ENCODE assay signal across 1 cellular context in genomic region chr12:49609875-49610154, GRCh38.
TF ChIP-seq lines count a peak whose summit lies in the region.

No MANE protein-coding gene starts in this region.

TF ChIP-seq in GM12878, 131 proteins besides CTCF, POLR2A, EP300 and RAD21:
- TF ChIP-seq RFX5 (IDR thresholded peaks at IDR 0.05; ENCODE audit: low read depth, low read length) (no peak), ZNF274 (IDR thresholded peaks at IDR 0.05; ENCODE audit: insufficient read depth, insufficient read length) (no peak), ZBTB11 (CRISPR knock-in tag; IDR thresholded peaks at IDR 0.05) (no peak), SMAD1 (IDR thresholded peaks at IDR 0.05; ENCODE audit: low read depth, partially characterized antibody) (no peak), NFIC (IDR thresholded peaks at IDR 0.05; ENCODE audit: low read depth, low read length) (no peak), KLF5 (IDR thresholded peaks at IDR 0.05; ENCODE audit: partially characterized antibody) (no peak), RUNX3 (IDR thresholded peaks at IDR 0.05; ENCODE audit: low read length) (no peak), HSF1 (IDR thresholded peaks at IDR 0.05; ENCODE audit: low read depth, low read length) (no peak), ZNF592 (IDR thresholded peaks at IDR 0.05) (no peak), ZSCAN29 (IDR thresholded peaks at IDR 0.05) (no peak), ZBTB40 (IDR thresholded peaks at IDR 0.05; ENCODE audit: borderline replicate concordance) (no peak), PAX5 (IDR thresholded peaks at IDR 0.05; ENCODE audit: borderline replicate concordance, low read depth, low read length) (no peak), BACH1 (IDR thresholded peaks at IDR 0.05; ENCODE audit: borderline replicate concordance) (no peak), BMI1 (IDR thresholded peaks at IDR 0.05; ENCODE audit: borderline replicate concordance) (no peak), DPF2 (IDR thresholded peaks at IDR 0.05) (no peak)
- TF ChIP-seq, protein P1, sequence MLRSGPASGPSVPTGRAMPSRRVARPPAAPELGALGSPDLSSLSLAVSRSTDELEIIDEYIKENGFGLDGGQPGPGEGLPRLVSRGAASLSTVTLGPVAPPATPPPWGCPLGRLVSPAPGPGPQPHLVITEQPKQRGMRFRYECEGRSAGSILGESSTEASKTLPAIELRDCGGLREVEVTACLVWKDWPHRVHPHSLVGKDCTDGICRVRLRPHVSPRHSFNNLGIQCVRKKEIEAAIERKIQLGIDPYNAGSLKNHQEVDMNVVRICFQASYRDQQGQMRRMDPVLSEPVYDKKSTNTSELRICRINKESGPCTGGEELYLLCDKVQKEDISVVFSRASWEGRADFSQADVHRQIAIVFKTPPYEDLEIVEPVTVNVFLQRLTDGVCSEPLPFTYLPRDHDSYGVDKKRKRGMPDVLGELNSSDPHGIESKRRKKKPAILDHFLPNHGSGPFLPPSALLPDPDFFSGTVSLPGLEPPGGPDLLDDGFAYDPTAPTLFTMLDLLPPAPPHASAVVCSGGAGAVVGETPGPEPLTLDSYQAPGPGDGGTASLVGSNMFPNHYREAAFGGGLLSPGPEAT (IDR thresholded peaks at IDR 0.05; ENCODE audit: low read depth), result no peak
- TF ChIP-seq, protein P2, sequence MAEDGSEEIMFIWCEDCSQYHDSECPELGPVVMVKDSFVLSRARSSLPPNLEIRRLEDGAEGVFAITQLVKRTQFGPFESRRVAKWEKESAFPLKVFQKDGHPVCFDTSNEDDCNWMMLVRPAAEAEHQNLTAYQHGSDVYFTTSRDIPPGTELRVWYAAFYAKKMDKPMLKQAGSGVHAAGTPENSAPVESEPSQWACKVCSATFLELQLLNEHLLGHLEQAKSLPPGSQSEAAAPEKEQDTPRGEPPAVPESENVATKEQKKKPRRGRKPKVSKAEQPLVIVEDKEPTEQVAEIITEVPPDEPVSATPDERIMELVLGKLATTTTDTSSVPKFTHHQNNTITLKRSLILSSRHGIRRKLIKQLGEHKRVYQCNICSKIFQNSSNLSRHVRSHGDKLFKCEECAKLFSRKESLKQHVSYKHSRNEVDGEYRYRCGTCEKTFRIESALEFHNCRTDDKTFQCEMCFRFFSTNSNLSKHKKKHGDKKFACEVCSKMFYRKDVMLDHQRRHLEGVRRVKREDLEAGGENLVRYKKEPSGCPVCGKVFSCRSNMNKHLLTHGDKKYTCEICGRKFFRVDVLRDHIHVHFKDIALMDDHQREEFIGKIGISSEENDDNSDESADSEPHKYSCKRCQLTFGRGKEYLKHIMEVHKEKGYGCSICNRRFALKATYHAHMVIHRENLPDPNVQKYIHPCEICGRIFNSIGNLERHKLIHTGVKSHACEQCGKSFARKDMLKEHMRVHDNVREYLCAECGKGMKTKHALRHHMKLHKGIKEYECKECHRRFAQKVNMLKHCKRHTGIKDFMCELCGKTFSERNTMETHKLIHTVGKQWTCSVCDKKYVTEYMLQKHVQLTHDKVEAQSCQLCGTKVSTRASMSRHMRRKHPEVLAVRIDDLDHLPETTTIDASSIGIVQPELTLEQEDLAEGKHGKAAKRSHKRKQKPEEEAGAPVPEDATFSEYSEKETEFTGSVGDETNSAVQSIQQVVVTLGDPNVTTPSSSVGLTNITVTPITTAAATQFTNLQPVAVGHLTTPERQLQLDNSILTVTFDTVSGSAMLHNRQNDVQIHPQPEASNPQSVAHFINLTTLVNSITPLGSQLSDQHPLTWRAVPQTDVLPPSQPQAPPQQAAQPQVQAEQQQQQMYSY (CRISPR knock-in tag; IDR thresholded peaks at IDR 0.05), result no peak
TF ChIP-seq in GM12878: peak in this region for 0.
